Comparison of ENCODE assay signal across 12 cellular contexts in genomic region chr13:85313761-85314503, GRCh38.
DNase-seq lines count a peak whose midpoint lies in the region; ATAC-seq and TF ChIP-seq lines count a peak whose summit lies in the region.
"Had no signal": no experiment of that assay in that cellular context is flagged by ENCODE, and none has a peak within 500 bp of the region (broad histone marks: within the 10 kb centered on the region; RNA-seq: fewer than 3 reads in every experiment).

No MANE protein-coding gene starts in this region.

- H3K36me3 ChIP-seq in BJ (ENCODE audit: control insufficient read depth, insufficient read depth, low read length) (no peaks in the 10 kb centered on the region), Karpas-422 (ENCODE audit: insufficient read depth, low read length) (no peaks in the 10 kb centered on the region)
- H3K36me3 ChIP-seq: right lobe of liver had no signal

- peaks cover 19% of the 10 kb centered on the region for H3K4me1 ChIP-seq in Karpas-422 (ENCODE audit: low read length)
- H3K4me1 ChIP-seq: right lobe of liver had no signal

- H3K4me1 Mint-ChIP-seq in stimulated activated naive B cell treated with anti-CD40 and anti-IgM and Interleukin-4, amounts not matched to agents 10 μg/mL and 1 μg/mL and 100 μg/mL, for 72 hours = no peaks in the 10 kb centered on the region

- peaks cover 2 to 5% of the 10 kb centered on the region in 2 donors for H3K9me3 Mint-ChIP-seq in stimulated activated naive B cell treated with anti-CD40 and anti-IgM and Interleukin-4, amounts not matched to agents 10 μg/mL and 1 μg/mL and 100 μg/mL, for 72 hours

- H3K27me3 Mint-ChIP-seq in stimulated activated naive B cell treated with anti-CD40 and anti-IgM and Interleukin-4, amounts not matched to agents 10 μg/mL and 1 μg/mL and 100 μg/mL, for 72 hours = no peaks in the 10 kb centered on the region

- H3K27me3 ChIP-seq in BJ (ENCODE audit: control insufficient read depth, insufficient read depth, low read length) (no peaks in the 10 kb centered on the region), Karpas-422 (ENCODE audit: low read length) (no peaks in the 10 kb centered on the region)
- H3K27me3 ChIP-seq: right lobe of liver had no signal

- no peak overlapping the region for H3K4me2 ChIP-seq in Karpas-422 (ENCODE audit: low read depth, low read length, poor library complexity, severe bottlenecking)

- 0 out of 2 replicates have a peak overlapping the region, but pooled peaks have one; percentile 6 for H3K27ac ChIP-seq in Karpas-422 (ENCODE audit: low read length)
- H3K27ac ChIP-seq: right lobe of liver had no signal

- H3K4me3 Mint-ChIP-seq in stimulated activated naive B cell treated with anti-CD40 and anti-IgM and Interleukin-4, amounts not matched to agents 10 μg/mL and 1 μg/mL and 100 μg/mL, for 72 hours = no peak overlapping the region
- H3K4me3 Mint-ChIP-seq: activated naive CD4-positive, alpha-beta T cell treated with anti-CD3 and anti-CD28 coated beads for 36 hours had no signal

- TF ChIP-seq CTCF in BJ (IDR thresholded peaks at IDR 0.05; ENCODE audit: insufficient read depth, low read depth, low read length) = no peak

- H3K9me3 ChIP-seq in Karpas-422 (ENCODE audit: low read length) = 0 out of 2 replicates have a peak, but pooled peaks cover 3% of the 10 kb centered on the region
- H3K9me3 ChIP-seq: right lobe of liver had no signal

- H3K9ac ChIP-seq in Karpas-422 (ENCODE audit: low read length) = no peak overlapping the region

- CTCF ChIA-PET in BJ (lab: Yijun Ruan, JAX) = no interaction called here

- H3K27ac Mint-ChIP-seq in stimulated activated naive B cell treated with anti-CD40 and anti-IgM and Interleukin-4, amounts not matched to agents 10 μg/mL and 1 μg/mL and 100 μg/mL, for 72 hours = no peak overlapping the region
- H3K27ac Mint-ChIP-seq: activated naive CD4-positive, alpha-beta T cell treated with anti-CD3 and anti-CD28 coated beads for 36 hours had no signal

- H4K20me1 ChIP-seq in Karpas-422 (ENCODE audit: insufficient read depth, low read depth, low read length) = no peaks in the 10 kb centered on the region

- no peak for TF ChIP-seq POLR2A in GM18505 (IDR thresholded peaks at IDR 0.05; ENCODE audit: borderline replicate concordance, extremely low read depth, insufficient read depth, insufficient read length)

- DNase-seq in BJ (ENCODE audit: low read depth) (peak; percentile 58), Karpas-422 (no peak), SW480 (ENCODE audit: low spot score) (peak; percentile 61), islet precursor cell (peak; percentile 98), 8988T (no peak)
- DNase-seq in stimulated activated naive B cell treated with anti-CD40 and anti-IgM and Interleukin-4, amounts not matched to agents 10 μg/mL and 1 μg/mL and 100 μg/mL, for 72 hours = no peak
- DNase-seq: activated CD4-positive, CD25-positive, alpha-beta regulatory T cell; activated naive CD4-positive, alpha-beta T cell treated with anti-CD3 and anti-CD28 coated beads for 36 hours; DMS79 treated with DMSO at 0.1 percent for 48 hours; right lobe of liver had no signal

- no peaks in the 10 kb centered on the region for H3K9me2 ChIP-seq in Karpas-422 (replicated peaks; ENCODE audit: insufficient read depth, low read length)

- H2AFZ ChIP-seq in Karpas-422 (ENCODE audit: low read length) = peak overlapping the region; percentile 98

- no peak overlapping the region for H3K4me3 ChIP-seq in BJ (ENCODE audit: low read depth, low read length)
- no peak overlapping the region for H3K4me3 ChIP-seq in Karpas-422 (ENCODE audit: low read length)
- H3K4me3 ChIP-seq: right lobe of liver had no signal

- H3K36me3 Mint-ChIP-seq in stimulated activated naive B cell treated with anti-CD40 and anti-IgM and Interleukin-4, amounts not matched to agents 10 μg/mL and 1 μg/mL and 100 μg/mL, for 72 hours = no peaks in the 10 kb centered on the region

- POLR2A ChIA-PET in BJ (lab: Charles Lee) = no interaction called here

- ATAC-seq in stimulated activated naive B cell treated with anti-CD40 and anti-IgM and Interleukin-4, amounts not matched to agents 10 μg/mL and 1 μg/mL and 100 μg/mL, for 72 hours (replicated peaks) = no peak
- ATAC-seq in GM19351 (IDR thresholded peaks at IDR 0.05; ENCODE audit: unreplicated experiment) (no peak), GM18505 (IDR thresholded peaks at IDR 0.05; ENCODE audit: unreplicated experiment) (no peak)
- ATAC-seq: right lobe of liver had no signal

- no peaks in the 10 kb centered on the region for H3K79me2 ChIP-seq in Karpas-422 (ENCODE audit: low read length)

Comparison
In these comparisons a context has a peak if more than half of its experiments do, and no peak if none do; other contexts are left out.
1. DNase-seq: peak in BJ (single experiment), SW480 (single experiment) and islet precursor cell (single experiment); none in Karpas-422 (single experiment), stimulated activated naive B cell treated with anti-CD40 and anti-IgM and Interleukin-4, amounts not matched to agents 10 μg/mL and 1 μg/mL and 100 μg/mL, for 72 hours (single experiment) and 8988T (single experiment).